18 cellular contexts compared by ENCODE assay signal in the genomic region with DNA sequence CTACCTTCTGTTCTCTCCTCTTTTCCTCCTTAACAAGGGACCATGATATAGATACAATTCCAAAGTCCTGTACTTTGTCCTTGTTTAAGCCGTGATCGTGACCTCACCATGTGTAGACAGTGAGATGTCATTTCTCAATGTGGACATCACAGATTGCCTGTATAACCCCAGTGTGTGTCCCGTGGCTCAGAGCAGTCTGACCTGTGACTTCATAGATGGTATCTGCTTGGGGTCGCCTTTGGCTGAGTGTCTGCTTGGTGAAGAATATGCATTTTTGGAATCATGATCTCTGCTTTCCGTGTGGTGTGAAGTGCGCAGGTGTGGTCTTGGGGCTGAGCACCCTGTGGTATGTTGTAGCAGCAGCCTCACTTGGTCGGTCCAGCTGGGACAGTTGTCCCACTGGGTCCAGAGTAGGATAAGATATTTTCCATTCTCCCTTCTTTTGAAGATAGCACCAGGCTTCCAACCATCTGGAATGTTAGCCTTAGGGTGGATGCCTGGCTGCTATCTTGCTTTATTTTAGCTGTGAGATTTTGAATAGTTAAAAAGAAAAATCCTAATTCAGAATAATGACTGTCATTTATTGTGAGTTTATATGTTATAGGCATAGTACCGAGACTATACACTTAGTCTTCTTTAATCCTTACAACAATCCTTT.
"Had no signal": no experiment of that assay in that cellular context is flagged by ENCODE, and none has a peak within 500 bp of the region (broad histone marks: within the 10 kb centered on the region; RNA-seq: fewer than 3 reads in every experiment).

No MANE protein-coding gene starts in this region.

- ATAC-seq: activated CD4-positive, alpha-beta T cell treated with anti-CD3 and anti-CD28 coated beads for 36 hours; foreskin keratinocyte; natural killer cell treated with Interleukin-12 subunit alpha and Interleukin-12 subunit beta and Interleukin-15 and Interleukin-18, amount 100 ng/mL, for 72 hours had no signal

- H3K4me1 ChIP-seq: foreskin keratinocyte had no signal

- DNase-seq: activated CD4-positive, alpha-beta memory T cell treated with anti-CD3 and anti-CD28 coated beads for 36 hours; activated CD4-positive, alpha-beta T cell treated with anti-CD3 and anti-CD28 coated beads for 36 hours; activated T-cell treated with anti-CD3 and anti-CD28 coated beads for 4 hours; dermis blood vessel endothelial cell; foreskin keratinocyte; glutamatergic neuron; hypothalamus; psoas muscle; right cardiac atrium; T-helper 2 cell had no signal

- H3K9me3 Mint-ChIP-seq: activated CD4-positive, alpha-beta memory T cell treated with anti-CD3 and anti-CD28 coated beads for 36 hours; activated T-helper 1 cell treated with anti-CD3 and anti-CD28 coated beads, Interleukin-12 subunit alpha, Interleukin-12 subunit beta, Interleukin-2, Interleukin-4 antibody, amounts not matched to agents 30 ng/mL and 10 ng/mL and 1 ng/mL, durations not matched to agents 14 hours and 24 hours and 36 hours; mesothelial cell of epicardium; natural killer cell treated with Interleukin-12 subunit alpha and Interleukin-12 subunit beta and Interleukin-15 and Interleukin-18, amount 100 ng/mL, for 72 hours had no signal

- H3K27me3 ChIP-seq: cardiac muscle cell, foreskin keratinocyte had no signal

- H3K27ac Mint-ChIP-seq: activated CD4-positive, alpha-beta memory T cell treated with anti-CD3 and anti-CD28 coated beads for 36 hours; activated CD4-positive, alpha-beta T cell treated with anti-CD3 and anti-CD28 coated beads for 36 hours; activated naive CD8-positive, alpha-beta T cell; activated T-helper 1 cell treated with anti-CD3 and anti-CD28 coated beads, Interleukin-12 subunit alpha, Interleukin-12 subunit beta, Interleukin-2, Interleukin-4 antibody, amounts not matched to agents 30 ng/mL and 10 ng/mL and 1 ng/mL, durations not matched to agents 14 hours and 24 hours and 36 hours; mesothelial cell of epicardium had no signal

- H3K9me3 ChIP-seq: psoas muscle had no signal

- H3K4me3 ChIP-seq: cardiac muscle cell, lung, psoas muscle, skin epidermis had no signal

- H3K27ac ChIP-seq: cardiac muscle cell, epithelial cell of prostate, foreskin keratinocyte, psoas muscle, skin epidermis had no signal

- H3K4me3 Mint-ChIP-seq: activated CD4-positive, alpha-beta memory T cell treated with anti-CD3 and anti-CD28 coated beads for 36 hours; activated CD4-positive, alpha-beta T cell treated with anti-CD3 and anti-CD28 coated beads for 36 hours; activated naive CD8-positive, alpha-beta T cell; activated T-helper 1 cell treated with anti-CD3 and anti-CD28 coated beads, Interleukin-12 subunit alpha, Interleukin-12 subunit beta, Interleukin-2, Interleukin-4 antibody, amounts not matched to agents 30 ng/mL and 10 ng/mL and 1 ng/mL, durations not matched to agents 14 hours and 24 hours and 36 hours; mesothelial cell of epicardium; natural killer cell treated with Interleukin-12 subunit alpha and Interleukin-12 subunit beta and Interleukin-15 and Interleukin-18, amount 100 ng/mL, for 72 hours had no signal

- H3K27me3 Mint-ChIP-seq: activated CD4-positive, alpha-beta memory T cell treated with anti-CD3 and anti-CD28 coated beads for 36 hours; activated CD4-positive, alpha-beta T cell treated with anti-CD3 and anti-CD28 coated beads for 36 hours; activated naive CD8-positive, alpha-beta T cell; natural killer cell treated with Interleukin-12 subunit alpha and Interleukin-12 subunit beta and Interleukin-15 and Interleukin-18, amount 100 ng/mL, for 72 hours had no signal
